In the genomic region with DNA sequence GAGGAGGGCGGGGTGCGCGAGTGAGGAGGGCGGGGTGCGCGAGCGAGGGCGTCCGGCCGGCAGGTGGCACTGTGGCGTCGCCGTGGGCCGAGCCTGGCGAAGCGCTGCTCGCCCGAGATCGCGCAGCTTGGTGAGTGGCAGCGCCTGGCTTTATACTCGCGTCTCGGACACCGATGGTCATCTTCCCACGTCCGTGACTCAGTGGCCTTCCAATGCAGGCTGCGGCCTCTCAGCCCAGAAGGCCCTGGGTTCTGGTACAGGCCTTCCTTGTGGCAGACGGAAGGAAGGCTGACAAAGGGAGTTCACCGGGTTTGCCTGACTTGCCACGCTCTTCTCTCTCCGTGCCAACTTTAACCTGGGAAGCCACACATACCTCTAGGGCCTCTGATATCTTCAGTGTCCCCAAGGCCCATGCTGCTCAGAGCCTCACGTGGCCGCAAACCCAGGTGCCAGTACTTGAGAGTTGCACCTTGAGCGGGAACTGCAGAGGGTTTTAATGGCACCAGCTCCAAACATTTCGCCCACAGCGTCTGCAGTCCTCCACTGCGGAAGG, we compare ENCODE assay signal across 8 cellular contexts.
DNase-seq lines count a peak whose midpoint lies in the region; ATAC-seq and TF ChIP-seq lines count a peak whose summit lies in the region.

No MANE protein-coding gene starts in this region.

- H3K9me3 Mint-ChIP-seq in activated B cell treated with CpG ODN at 0.5 μM for 24 hours: no peaks in the 10 kb centered on the region

- POLR2A ChIA-PET in activated B cell treated with CpG ODN at 0.5 μM for 24 hours (lab: Charles Lee): interaction anchor here (0.9 kb wide), 1 partner anchor 675 kb away, joined by 3 read pairs; no protein-coding TSS in a partner anchor

- TF ChIP-seq EP300 in Ishikawa (IDR thresholded peaks at IDR 0.05; ENCODE audit: borderline replicate concordance): no peak

- TF ChIP-seq CTCF in activated B cell treated with CpG ODN at 0.5 μM for 24 hours (IDR thresholded peaks at IDR 0.05): no peak
- peak; percentile 33 for TF ChIP-seq CTCF in cardiac fibroblast (IDR thresholded peaks at IDR 0.05; ENCODE audit: low read depth, low read length)

- DNase-seq in EL: peak; percentile 61
- DNase-seq in activated B cell treated with CpG ODN at 0.5 μM for 24 hours: peak; percentile 85
- peak; percentile 73 to 86 for DNase-seq in cardiac fibroblast (ENCODE audit: low read depth in 2 of 2)
- DNase-seq in islet precursor cell: peak; percentile 72
- peak; percentile 88 for DNase-seq in stimulated activated CD4-positive, alpha-beta T cell treated with anti-CD3 and anti-CD28 coated beads, Interleukin-12 subunit alpha, Interleukin-12 subunit beta, amount 100 ng/mL, for 4 hours
- DNase-seq in mesenteric fat pad (ENCODE audit: low spot score): no peak

- CTCF ChIA-PET in activated B cell treated with CpG ODN at 0.5 μM for 24 hours (lab: Charles Lee): interaction anchor here (1.1 to 1.3 kb wide), 4 partner anchors 421 to 644 kb away, joined by 4 to 7 read pairs (median 5); no protein-coding TSS in a partner anchor

- ATAC-seq in GM21576 (IDR thresholded peaks at IDR 0.05; ENCODE audit: unreplicated experiment) (peak; percentile 94), activated B cell treated with CpG ODN at 0.5 μM for 24 hours (ENCODE audit: low read depth) (peak; percentile 92)

- H3K27ac Mint-ChIP-seq in activated B cell treated with CpG ODN at 0.5 μM for 24 hours: peak overlapping the region; percentile 78

- peaks cover 4% of the 10 kb centered on the region for H3K27me3 Mint-ChIP-seq in activated B cell treated with CpG ODN at 0.5 μM for 24 hours

- intact Hi-C loops in activated B cell treated with CpG ODN at 0.5 μM for 24 hours (cut with micrococcal nuclease): loop anchor here (2.0 to 10.0 kb wide), 10 partner anchors 196 to 1966 kb away; partner anchors contain the start of genes ARRDC4, ASB7, LINS1 and LRRC28

- H3K4me3 ChIP-seq in cardiac fibroblast (replicated peaks in 1 of 2; ENCODE audit: low read depth in 2 of 2, low read length in 2 of 2): peak overlapping the region; percentile 44 to 48

- H3K4me3 Mint-ChIP-seq in activated B cell treated with CpG ODN at 0.5 μM for 24 hours: peak overlapping the region; percentile 86

- peak; percentile 72 for TF ChIP-seq RAD21 in Ishikawa (IDR thresholded peaks at IDR 0.05; ENCODE audit: low read depth)

- H3K36me3 Mint-ChIP-seq in activated B cell treated with CpG ODN at 0.5 μM for 24 hours (ENCODE audit: low read depth): no peaks in the 10 kb centered on the region

- H3K4me1 Mint-ChIP-seq in activated B cell treated with CpG ODN at 0.5 μM for 24 hours: peaks cover 16% of the 10 kb centered on the region

TF ChIP-seq in Ishikawa, 13 proteins besides CTCF, POLR2A, EP300 and RAD21:
- TF ChIP-seq CREB1 (IDR thresholded peaks at IDR 0.05; ENCODE audit: low read depth) (no peak), NFIC (IDR thresholded peaks at IDR 0.05) (no peak), EGR1 (IDR thresholded peaks at IDR 0.05) (no peak), USF1 (IDR thresholded peaks at IDR 0.05) (no peak), ZBTB7A (IDR thresholded peaks at IDR 0.05; ENCODE audit: low read depth) (no peak), FOXM1 (IDR thresholded peaks at IDR 0.05; ENCODE audit: borderline replicate concordance, low read depth) (no peak), YY1 (IDR thresholded peaks at IDR 0.05; ENCODE audit: low read depth) (no peak), REST (IDR thresholded peaks at IDR 0.05; ENCODE audit: low read depth) (no peak), TEAD4 (IDR thresholded peaks at IDR 0.05) (no peak), CEBPB (IDR thresholded peaks at IDR 0.05) (no peak), TCF12 (IDR thresholded peaks at IDR 0.05; ENCODE audit: low read depth) (no peak; the same call in 1 of the 2 replicates), TAF1 (IDR thresholded peaks at IDR 0.05; ENCODE audit: low read depth) (no peak)
- TF ChIP-seq, protein P1, sequence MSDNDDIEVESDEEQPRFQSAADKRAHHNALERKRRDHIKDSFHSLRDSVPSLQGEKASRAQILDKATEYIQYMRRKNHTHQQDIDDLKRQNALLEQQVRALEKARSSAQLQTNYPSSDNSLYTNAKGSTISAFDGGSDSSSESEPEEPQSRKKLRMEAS (IDR thresholded peaks at IDR 0.05): no peak
